ENCODE assay signal across 32 cellular contexts in genomic region chr14:80477388-80478160, GRCh38.
DNase-seq lines count a peak whose midpoint lies in the region; ATAC-seq and TF ChIP-seq lines count a peak whose summit lies in the region.
"Had no signal": no experiment of that assay in that cellular context is flagged by ENCODE, and none has a peak within 500 bp of the region (broad histone marks: within the 10 kb centered on the region; RNA-seq: fewer than 3 reads in every experiment).

No MANE protein-coding gene starts in this region.

- peaks cover 7% of the 10 kb centered on the region for H3K36me3 Mint-ChIP-seq in HFFc6 (ENCODE audit: low read depth)
- peaks cover 1 to 6% of the 10 kb centered on the region in 2 donors for H3K36me3 Mint-ChIP-seq in activated T-cell treated with anti-CD3 and anti-CD28 coated beads, Interleukin-2, amount 50 U/mL, for 72 hours (ENCODE audit: insufficient read depth in 2 of 2)

- H3K27ac ChIP-seq in AG04450 (ENCODE audit: low read depth, low read length) = peak overlapping the region; percentile 34
- H3K27ac ChIP-seq: body of pancreas, colonic mucosa, uterus had no signal

- CTCF ChIA-PET in AG04450 (lab: Charles Lee) = no interaction called here

- DNase-seq in AG04450 (ENCODE audit: low read depth, low spot score) (no peak), HFFc6 (peak; percentile 29), cardiac fibroblast (ENCODE audit: low read depth in 2 of 2) (peak; percentile 39 to 52), iris pigment epithelial cell (ENCODE audit: low read depth) (peak; percentile 26), DMS79 (lab: John Stamatoyannopoulos, UW) (no peak), NCI-H1417 treated with DMSO at 0.1 percent for 48 hours (lab: John Stamatoyannopoulos, UW) (no peak), NCI-H446 (lab: John Stamatoyannopoulos, UW) (no peak)
- DNase-seq in activated T-cell treated with anti-CD3 and anti-CD28 coated beads, Interleukin-2, amount 50 U/mL, for 72 hours = no peak
- DNase-seq: activated B cell treated with CpG ODN at 0.5 μM for 24 hours; activated CD4-positive, alpha-beta memory T cell treated with anti-CD3 and anti-CD28 coated beads for 36 hours; activated CD8-positive, alpha-beta memory T cell treated with anti-CD3 and anti-CD28 coated beads, Interleukin-2, amount 50 U/mL, for 48 hours; body of pancreas; C1 segment of cervical spinal cord; Caco-2; colonic mucosa; effector memory CD4-positive, alpha-beta T cell; mesendoderm; naive B cell; NCI-H1105 treated with DMSO at 0.1 percent for 48 hours; NCI-H2081 treated with DMSO at 0.1 percent for 48 hours; NCI-H82; occipital lobe; retina; stimulated activated CD4-positive, alpha-beta T cell treated with anti-CD3 and anti-CD28 coated beads, Interleukin-12 subunit alpha, Interleukin-12 subunit beta, amount 100 ng/mL, for 4 hours; stimulated activated CD4-positive, alpha-beta T cell treated with anti-CD3 and anti-CD28 coated beads, Interleukin-4, amount 100 ng/mL, for 4 hours; stimulated activated naive CD4-positive, alpha-beta T cell; SW 1271; T1000; testis; uterus had no signal

- H3K4me3 ChIP-seq in AG04450 (ENCODE audit: low read depth, low read length) (no peak overlapping the region), cardiac fibroblast (replicated peaks in 1 of 2; ENCODE audit: low read depth in 2 of 2, low read length in 2 of 2) (no peak overlapping the region)
- H3K4me3 ChIP-seq: body of pancreas, colonic mucosa, HAP-1, testis, uterus had no signal

- no peak for ATAC-seq in activated T-cell treated with anti-CD3 and anti-CD28 coated beads, Interleukin-2, amount 50 U/mL, for 72 hours (replicated peaks in 1 of 2)
- ATAC-seq: body of pancreas, esophagus mucosa had no signal

- peak overlapping the region; percentile 48 for H3K4me3 Mint-ChIP-seq in HFFc6
- no peak overlapping the region for H3K4me3 Mint-ChIP-seq in activated T-cell treated with anti-CD3 and anti-CD28 coated beads, Interleukin-2, amount 50 U/mL, for 72 hours
- H3K4me3 Mint-ChIP-seq: activated B cell treated with CpG ODN at 0.5 μM for 24 hours; activated CD4-positive, alpha-beta memory T cell treated with anti-CD3 and anti-CD28 coated beads for 36 hours had no signal

- POLR2A ChIA-PET in AG04450 (lab: Yijun Ruan, JAX) = no interaction called here

- peak overlapping the region; percentile 81 for H3K27ac Mint-ChIP-seq in HFFc6
- H3K27ac Mint-ChIP-seq in activated T-cell treated with anti-CD3 and anti-CD28 coated beads, Interleukin-2, amount 50 U/mL, for 72 hours = no peak overlapping the region
- H3K27ac Mint-ChIP-seq: activated B cell treated with CpG ODN at 0.5 μM for 24 hours; activated CD4-positive, alpha-beta memory T cell treated with anti-CD3 and anti-CD28 coated beads for 36 hours; naive B cell had no signal

- TF ChIP-seq CTCF in AG04450 (IDR thresholded peaks at IDR 0.05; ENCODE audit: low read depth, low read length) (no peak), HFFc6 (IDR thresholded peaks at IDR 0.05) (no peak), cardiac fibroblast (IDR thresholded peaks at IDR 0.05; ENCODE audit: low read depth, low read length) (no peak)

- peaks cover 2% of the 10 kb centered on the region; the same call in 1 of the 2 replicates for H3K27me3 Mint-ChIP-seq in HFFc6 (ENCODE audit: insufficient read depth)
- no peaks in the 10 kb centered on the region for H3K27me3 Mint-ChIP-seq in activated T-cell treated with anti-CD3 and anti-CD28 coated beads, Interleukin-2, amount 50 U/mL, for 72 hours (ENCODE audit: low read depth)
- H3K27me3 Mint-ChIP-seq: activated B cell treated with CpG ODN at 0.5 μM for 24 hours; activated CD4-positive, alpha-beta memory T cell treated with anti-CD3 and anti-CD28 coated beads for 36 hours; naive B cell had no signal

- H3K9me3 ChIP-seq in AG04450 (ENCODE audit: control insufficient read depth, insufficient read depth, low read length) = peaks cover 7% of the 10 kb centered on the region
- H3K9me3 ChIP-seq: body of pancreas, colonic mucosa, HAP-1, testis, uterus had no signal

- H3K27me3 ChIP-seq in AG04450 (ENCODE audit: control insufficient read depth, insufficient read depth, low read length) = no peaks in the 10 kb centered on the region
- H3K27me3 ChIP-seq: body of pancreas, colonic mucosa, testis, uterus had no signal

- no peaks in the 10 kb centered on the region for H3K9me3 Mint-ChIP-seq in HFFc6
- H3K9me3 Mint-ChIP-seq in activated T-cell treated with anti-CD3 and anti-CD28 coated beads, Interleukin-2, amount 50 U/mL, for 72 hours = peaks cover 7 to 11% of the 10 kb centered on the region in 2 donors

- peaks cover 50% of the 10 kb centered on the region for H3K4me1 Mint-ChIP-seq in HFFc6 (ENCODE audit: low read depth)
- no peaks in the 10 kb centered on the region for H3K4me1 Mint-ChIP-seq in activated T-cell treated with anti-CD3 and anti-CD28 coated beads, Interleukin-2, amount 50 U/mL, for 72 hours (ENCODE audit: low read depth)
- H3K4me1 Mint-ChIP-seq: activated B cell treated with CpG ODN at 0.5 μM for 24 hours, naive B cell had no signal

Comparison
In these comparisons a context has a peak if more than half of its experiments do, and no peak if none do; other contexts are left out.
1. DNase-seq: peak in HFFc6 (single experiment), cardiac fibroblast (2 of 2) and iris pigment epithelial cell (single experiment); none in AG04450 (single experiment), DMS79 (single experiment), NCI-H1417 treated with DMSO at 0.1 percent for 48 hours (single experiment), NCI-H446 (0 of 2) and activated T-cell treated with anti-CD3 and anti-CD28 coated beads, Interleukin-2, amount 50 U/mL, for 72 hours (0 of 2).